In the genomic region with DNA sequence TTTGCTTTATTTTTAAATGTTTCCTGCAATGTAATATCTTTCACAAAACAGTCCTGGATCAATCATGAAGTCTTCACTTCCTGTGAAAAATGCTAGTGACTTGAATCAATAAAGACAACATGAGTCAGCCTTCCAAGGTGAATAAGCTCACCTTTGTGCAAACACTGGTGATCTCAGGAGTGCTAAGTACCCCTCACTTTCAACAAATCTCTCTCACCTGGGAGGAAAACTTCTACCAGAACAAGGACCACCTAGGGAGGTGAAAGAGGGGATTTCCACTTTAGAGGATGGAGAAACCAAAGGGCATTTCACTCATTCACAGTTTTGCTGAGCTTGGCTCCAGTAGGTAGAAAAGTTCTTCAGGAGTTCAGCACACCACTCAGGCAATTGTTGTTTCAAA, we compare ENCODE assay signal across 1 cellular context.
TF ChIP-seq lines count a peak whose summit lies in the region.

No MANE protein-coding gene starts in this region.

TF ChIP-seq in HCT116, 20 proteins besides CTCF, POLR2A, EP300 and RAD21 (continued from another document):
- TF ChIP-seq, protein P1, sequence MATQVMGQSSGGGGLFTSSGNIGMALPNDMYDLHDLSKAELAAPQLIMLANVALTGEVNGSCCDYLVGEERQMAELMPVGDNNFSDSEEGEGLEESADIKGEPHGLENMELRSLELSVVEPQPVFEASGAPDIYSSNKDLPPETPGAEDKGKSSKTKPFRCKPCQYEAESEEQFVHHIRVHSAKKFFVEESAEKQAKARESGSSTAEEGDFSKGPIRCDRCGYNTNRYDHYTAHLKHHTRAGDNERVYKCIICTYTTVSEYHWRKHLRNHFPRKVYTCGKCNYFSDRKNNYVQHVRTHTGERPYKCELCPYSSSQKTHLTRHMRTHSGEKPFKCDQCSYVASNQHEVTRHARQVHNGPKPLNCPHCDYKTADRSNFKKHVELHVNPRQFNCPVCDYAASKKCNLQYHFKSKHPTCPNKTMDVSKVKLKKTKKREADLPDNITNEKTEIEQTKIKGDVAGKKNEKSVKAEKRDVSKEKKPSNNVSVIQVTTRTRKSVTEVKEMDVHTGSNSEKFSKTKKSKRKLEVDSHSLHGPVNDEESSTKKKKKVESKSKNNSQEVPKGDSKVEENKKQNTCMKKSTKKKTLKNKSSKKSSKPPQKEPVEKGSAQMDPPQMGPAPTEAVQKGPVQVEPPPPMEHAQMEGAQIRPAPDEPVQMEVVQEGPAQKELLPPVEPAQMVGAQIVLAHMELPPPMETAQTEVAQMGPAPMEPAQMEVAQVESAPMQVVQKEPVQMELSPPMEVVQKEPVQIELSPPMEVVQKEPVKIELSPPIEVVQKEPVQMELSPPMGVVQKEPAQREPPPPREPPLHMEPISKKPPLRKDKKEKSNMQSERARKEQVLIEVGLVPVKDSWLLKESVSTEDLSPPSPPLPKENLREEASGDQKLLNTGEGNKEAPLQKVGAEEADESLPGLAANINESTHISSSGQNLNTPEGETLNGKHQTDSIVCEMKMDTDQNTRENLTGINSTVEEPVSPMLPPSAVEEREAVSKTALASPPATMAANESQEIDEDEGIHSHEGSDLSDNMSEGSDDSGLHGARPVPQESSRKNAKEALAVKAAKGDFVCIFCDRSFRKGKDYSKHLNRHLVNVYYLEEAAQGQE (IDR thresholded peaks at IDR 0.05; ENCODE audit: low read depth), result no peak
- TF ChIP-seq, protein P2, sequence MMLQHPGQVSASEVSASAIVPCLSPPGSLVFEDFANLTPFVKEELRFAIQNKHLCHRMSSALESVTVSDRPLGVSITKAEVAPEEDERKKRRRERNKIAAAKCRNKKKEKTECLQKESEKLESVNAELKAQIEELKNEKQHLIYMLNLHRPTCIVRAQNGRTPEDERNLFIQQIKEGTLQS (IDR thresholded peaks at IDR 0.05), result no peak
